ENCODE assay signal across 1 cellular context in the genomic region with DNA sequence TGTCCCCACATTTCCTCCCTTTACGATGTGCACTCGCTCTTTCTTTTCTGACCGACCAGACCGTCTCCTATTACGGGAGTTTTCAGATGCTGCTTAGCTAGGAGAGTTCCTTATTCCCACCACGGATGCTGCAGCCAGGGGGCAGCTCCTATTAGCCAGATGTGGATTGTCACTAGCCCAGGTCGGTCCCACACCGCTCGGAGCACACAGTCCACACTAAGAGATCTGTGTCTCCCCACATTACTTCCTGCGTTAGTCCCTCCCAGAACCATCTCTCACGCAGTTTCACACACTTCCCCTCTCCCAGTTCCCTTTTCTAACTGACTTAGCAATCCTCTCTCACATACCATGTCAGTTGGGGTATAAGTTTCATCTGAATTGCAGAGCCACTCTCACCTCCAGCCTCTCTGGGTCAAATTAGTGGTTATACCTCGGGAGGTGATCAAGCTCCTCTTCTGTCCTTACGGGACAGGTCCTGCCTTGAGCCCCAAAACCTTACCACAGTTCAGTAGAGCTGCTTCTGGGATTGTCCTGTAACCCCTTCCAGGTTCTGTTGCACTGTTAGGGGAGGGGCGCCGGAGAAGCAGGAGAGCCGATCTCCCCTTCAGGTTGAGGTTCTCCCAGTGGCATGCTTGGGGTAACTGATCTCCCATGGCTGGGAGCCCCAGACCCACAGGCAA.
TF ChIP-seq lines count a peak whose summit lies in the region.

No MANE protein-coding gene starts in this region.

TF ChIP-seq in GM12878, 131 proteins besides CTCF, POLR2A, EP300 and RAD21 (continued from another document):
- TF ChIP-seq, protein P1, sequence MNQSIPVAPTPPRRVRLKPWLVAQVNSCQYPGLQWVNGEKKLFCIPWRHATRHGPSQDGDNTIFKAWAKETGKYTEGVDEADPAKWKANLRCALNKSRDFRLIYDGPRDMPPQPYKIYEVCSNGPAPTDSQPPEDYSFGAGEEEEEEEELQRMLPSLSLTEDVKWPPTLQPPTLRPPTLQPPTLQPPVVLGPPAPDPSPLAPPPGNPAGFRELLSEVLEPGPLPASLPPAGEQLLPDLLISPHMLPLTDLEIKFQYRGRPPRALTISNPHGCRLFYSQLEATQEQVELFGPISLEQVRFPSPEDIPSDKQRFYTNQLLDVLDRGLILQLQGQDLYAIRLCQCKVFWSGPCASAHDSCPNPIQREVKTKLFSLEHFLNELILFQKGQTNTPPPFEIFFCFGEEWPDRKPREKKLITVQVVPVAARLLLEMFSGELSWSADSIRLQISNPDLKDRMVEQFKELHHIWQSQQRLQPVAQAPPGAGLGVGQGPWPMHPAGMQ (IDR thresholded peaks at IDR 0.05; ENCODE audit: borderline replicate concordance) = no peak
- TF ChIP-seq, protein P2, sequence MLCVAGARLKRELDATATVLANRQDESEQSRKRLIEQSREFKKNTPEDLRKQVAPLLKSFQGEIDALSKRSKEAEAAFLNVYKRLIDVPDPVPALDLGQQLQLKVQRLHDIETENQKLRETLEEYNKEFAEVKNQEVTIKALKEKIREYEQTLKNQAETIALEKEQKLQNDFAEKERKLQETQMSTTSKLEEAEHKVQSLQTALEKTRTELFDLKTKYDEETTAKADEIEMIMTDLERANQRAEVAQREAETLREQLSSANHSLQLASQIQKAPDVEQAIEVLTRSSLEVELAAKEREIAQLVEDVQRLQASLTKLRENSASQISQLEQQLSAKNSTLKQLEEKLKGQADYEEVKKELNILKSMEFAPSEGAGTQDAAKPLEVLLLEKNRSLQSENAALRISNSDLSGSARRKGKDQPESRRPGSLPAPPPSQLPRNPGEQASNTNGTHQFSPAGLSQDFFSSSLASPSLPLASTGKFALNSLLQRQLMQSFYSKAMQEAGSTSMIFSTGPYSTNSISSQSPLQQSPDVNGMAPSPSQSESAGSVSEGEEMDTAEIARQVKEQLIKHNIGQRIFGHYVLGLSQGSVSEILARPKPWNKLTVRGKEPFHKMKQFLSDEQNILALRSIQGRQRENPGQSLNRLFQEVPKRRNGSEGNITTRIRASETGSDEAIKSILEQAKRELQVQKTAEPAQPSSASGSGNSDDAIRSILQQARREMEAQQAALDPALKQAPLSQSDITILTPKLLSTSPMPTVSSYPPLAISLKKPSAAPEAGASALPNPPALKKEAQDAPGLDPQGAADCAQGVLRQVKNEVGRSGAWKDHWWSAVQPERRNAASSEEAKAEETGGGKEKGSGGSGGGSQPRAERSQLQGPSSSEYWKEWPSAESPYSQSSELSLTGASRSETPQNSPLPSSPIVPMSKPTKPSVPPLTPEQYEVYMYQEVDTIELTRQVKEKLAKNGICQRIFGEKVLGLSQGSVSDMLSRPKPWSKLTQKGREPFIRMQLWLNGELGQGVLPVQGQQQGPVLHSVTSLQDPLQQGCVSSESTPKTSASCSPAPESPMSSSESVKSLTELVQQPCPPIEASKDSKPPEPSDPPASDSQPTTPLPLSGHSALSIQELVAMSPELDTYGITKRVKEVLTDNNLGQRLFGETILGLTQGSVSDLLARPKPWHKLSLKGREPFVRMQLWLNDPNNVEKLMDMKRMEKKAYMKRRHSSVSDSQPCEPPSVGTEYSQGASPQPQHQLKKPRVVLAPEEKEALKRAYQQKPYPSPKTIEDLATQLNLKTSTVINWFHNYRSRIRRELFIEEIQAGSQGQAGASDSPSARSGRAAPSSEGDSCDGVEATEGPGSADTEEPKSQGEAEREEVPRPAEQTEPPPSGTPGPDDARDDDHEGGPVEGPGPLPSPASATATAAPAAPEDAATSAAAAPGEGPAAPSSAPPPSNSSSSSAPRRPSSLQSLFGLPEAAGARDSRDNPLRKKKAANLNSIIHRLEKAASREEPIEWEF (IDR thresholded peaks at IDR 0.05; ENCODE audit: insufficient replicate concordance, low read depth, low read length) = no peak
- TF ChIP-seq DPF2 (IDR thresholded peaks at IDR 0.05) (no peak), SUPT20H (IDR thresholded peaks at IDR 0.05; ENCODE audit: borderline replicate concordance, control insufficient read depth, low read depth, low read length) (no peak), CREB1 (IDR thresholded peaks at IDR 0.05; ENCODE audit: low read depth) (0 out of 2 replicates have a peak, but pooled peaks have one; percentile 9), ZSCAN29 (IDR thresholded peaks at IDR 0.05) (no peak), PAX8 (IDR thresholded peaks at IDR 0.05) (no peak), ZNF24 (IDR thresholded peaks at IDR 0.05) (no peak), GABPA (IDR thresholded peaks at IDR 0.05; ENCODE audit: low read depth) (peak; percentile 51), SRF (IDR thresholded peaks at IDR 0.05; ENCODE audit: low read depth in 2 of 2, low read length in 2 of 2) (no peak), NR2C1 (IDR thresholded peaks at IDR 0.05) (no peak), IRF4 (IDR thresholded peaks at IDR 0.05; ENCODE audit: low read depth, low read length) (peak; percentile 92), CBX5 (IDR thresholded peaks at IDR 0.05; ENCODE audit: low read depth) (0 out of 2 replicates have a peak, but pooled peaks have one; percentile 36), ETV6 (conservative IDR thresholded peaks at IDR 0.05 in 1 of 2, IDR thresholded peaks at IDR 0.05 in 1 of 2; ENCODE audit: borderline replicate concordance in 1 of 2, low read depth in 1 of 2) (peak in 1 of 2 experiments; percentile 49; a peak in 1 of 4 replicates), NFXL1 (IDR thresholded peaks at IDR 0.05; ENCODE audit: borderline replicate concordance) (no peak)
- TF ChIP-seq, protein P3, sequence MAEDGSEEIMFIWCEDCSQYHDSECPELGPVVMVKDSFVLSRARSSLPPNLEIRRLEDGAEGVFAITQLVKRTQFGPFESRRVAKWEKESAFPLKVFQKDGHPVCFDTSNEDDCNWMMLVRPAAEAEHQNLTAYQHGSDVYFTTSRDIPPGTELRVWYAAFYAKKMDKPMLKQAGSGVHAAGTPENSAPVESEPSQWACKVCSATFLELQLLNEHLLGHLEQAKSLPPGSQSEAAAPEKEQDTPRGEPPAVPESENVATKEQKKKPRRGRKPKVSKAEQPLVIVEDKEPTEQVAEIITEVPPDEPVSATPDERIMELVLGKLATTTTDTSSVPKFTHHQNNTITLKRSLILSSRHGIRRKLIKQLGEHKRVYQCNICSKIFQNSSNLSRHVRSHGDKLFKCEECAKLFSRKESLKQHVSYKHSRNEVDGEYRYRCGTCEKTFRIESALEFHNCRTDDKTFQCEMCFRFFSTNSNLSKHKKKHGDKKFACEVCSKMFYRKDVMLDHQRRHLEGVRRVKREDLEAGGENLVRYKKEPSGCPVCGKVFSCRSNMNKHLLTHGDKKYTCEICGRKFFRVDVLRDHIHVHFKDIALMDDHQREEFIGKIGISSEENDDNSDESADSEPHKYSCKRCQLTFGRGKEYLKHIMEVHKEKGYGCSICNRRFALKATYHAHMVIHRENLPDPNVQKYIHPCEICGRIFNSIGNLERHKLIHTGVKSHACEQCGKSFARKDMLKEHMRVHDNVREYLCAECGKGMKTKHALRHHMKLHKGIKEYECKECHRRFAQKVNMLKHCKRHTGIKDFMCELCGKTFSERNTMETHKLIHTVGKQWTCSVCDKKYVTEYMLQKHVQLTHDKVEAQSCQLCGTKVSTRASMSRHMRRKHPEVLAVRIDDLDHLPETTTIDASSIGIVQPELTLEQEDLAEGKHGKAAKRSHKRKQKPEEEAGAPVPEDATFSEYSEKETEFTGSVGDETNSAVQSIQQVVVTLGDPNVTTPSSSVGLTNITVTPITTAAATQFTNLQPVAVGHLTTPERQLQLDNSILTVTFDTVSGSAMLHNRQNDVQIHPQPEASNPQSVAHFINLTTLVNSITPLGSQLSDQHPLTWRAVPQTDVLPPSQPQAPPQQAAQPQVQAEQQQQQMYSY (CRISPR knock-in tag; IDR thresholded peaks at IDR 0.05) = no peak
- TF ChIP-seq, protein P4, sequence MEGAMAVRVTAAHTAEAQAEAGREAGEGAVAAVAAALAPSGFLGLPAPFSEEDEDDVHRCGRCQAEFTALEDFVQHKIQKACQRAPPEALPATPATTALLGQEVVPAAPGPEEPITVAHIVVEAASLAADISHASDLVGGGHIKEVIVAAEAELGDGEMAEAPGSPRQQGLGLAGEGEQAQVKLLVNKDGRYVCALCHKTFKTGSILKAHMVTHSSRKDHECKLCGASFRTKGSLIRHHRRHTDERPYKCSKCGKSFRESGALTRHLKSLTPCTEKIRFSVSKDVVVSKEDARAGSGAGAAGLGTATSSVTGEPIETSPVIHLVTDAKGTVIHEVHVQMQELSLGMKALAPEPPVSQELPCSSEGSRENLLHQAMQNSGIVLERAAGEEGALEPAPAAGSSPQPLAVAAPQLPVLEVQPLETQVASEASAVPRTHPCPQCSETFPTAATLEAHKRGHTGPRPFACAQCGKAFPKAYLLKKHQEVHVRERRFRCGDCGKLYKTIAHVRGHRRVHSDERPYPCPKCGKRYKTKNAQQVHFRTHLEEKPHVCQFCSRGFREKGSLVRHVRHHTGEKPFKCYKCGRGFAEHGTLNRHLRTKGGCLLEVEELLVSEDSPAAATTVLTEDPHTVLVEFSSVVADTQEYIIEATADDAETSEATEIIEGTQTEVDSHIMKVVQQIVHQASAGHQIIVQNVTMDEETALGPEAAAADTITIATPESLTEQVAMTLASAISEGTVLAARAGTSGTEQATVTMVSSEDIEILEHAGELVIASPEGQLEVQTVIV (IDR thresholded peaks at IDR 0.05; ENCODE audit: borderline replicate concordance, partially characterized antibody) = no peak
- TF ChIP-seq, protein P5, sequence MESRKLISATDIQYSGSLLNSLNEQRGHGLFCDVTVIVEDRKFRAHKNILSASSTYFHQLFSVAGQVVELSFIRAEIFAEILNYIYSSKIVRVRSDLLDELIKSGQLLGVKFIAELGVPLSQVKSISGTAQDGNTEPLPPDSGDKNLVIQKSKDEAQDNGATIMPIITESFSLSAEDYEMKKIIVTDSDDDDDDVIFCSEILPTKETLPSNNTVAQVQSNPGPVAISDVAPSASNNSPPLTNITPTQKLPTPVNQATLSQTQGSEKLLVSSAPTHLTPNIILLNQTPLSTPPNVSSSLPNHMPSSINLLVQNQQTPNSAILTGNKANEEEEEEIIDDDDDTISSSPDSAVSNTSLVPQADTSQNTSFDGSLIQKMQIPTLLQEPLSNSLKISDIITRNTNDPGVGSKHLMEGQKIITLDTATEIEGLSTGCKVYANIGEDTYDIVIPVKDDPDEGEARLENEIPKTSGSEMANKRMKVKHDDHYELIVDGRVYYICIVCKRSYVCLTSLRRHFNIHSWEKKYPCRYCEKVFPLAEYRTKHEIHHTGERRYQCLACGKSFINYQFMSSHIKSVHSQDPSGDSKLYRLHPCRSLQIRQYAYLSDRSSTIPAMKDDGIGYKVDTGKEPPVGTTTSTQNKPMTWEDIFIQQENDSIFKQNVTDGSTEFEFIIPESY (IDR thresholded peaks at IDR 0.05) = no peak
- TF ChIP-seq, protein P6, sequence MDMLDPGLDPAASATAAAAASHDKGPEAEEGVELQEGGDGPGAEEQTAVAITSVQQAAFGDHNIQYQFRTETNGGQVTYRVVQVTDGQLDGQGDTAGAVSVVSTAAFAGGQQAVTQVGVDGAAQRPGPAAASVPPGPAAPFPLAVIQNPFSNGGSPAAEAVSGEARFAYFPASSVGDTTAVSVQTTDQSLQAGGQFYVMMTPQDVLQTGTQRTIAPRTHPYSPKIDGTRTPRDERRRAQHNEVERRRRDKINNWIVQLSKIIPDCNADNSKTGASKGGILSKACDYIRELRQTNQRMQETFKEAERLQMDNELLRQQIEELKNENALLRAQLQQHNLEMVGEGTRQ (IDR thresholded peaks at IDR 0.05; ENCODE audit: borderline replicate concordance, low read depth, low read length) = no peak
- TF ChIP-seq, protein P7, sequence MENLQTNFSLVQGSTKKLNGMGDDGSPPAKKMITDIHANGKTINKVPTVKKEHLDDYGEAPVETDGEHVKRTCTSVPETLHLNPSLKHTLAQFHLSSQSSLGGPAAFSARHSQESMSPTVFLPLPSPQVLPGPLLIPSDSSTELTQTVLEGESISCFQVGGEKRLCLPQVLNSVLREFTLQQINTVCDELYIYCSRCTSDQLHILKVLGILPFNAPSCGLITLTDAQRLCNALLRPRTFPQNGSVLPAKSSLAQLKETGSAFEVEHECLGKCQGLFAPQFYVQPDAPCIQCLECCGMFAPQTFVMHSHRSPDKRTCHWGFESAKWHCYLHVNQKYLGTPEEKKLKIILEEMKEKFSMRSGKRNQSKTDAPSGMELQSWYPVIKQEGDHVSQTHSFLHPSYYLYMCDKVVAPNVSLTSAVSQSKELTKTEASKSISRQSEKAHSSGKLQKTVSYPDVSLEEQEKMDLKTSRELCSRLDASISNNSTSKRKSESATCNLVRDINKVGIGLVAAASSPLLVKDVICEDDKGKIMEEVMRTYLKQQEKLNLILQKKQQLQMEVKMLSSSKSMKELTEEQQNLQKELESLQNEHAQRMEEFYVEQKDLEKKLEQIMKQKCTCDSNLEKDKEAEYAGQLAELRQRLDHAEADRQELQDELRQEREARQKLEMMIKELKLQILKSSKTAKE (IDR thresholded peaks at IDR 0.05; ENCODE audit: low read depth, poor library complexity, severe bottlenecking) = no peak
